27 cellular contexts compared by ENCODE assay signal in genomic region chr16:68574479-68574878, GRCh38.
"Had no signal": no experiment of that assay in that cellular context is flagged by ENCODE, and none has a peak within 500 bp of the region (broad histone marks: within the 10 kb centered on the region; RNA-seq: fewer than 3 reads in every experiment).

No MANE protein-coding gene starts in this region.

- DNase-seq: activated CD4-positive, alpha-beta memory T cell treated with anti-CD3 and anti-CD28 coated beads for 36 hours; activated CD4-positive, alpha-beta T cell treated with anti-CD3 and anti-CD28 coated beads for 36 hours; activated CD4-positive, alpha-beta T cell treated with anti-CD3 and anti-CD28 coated beads, Interleukin-2, amount 10 ng/mL, durations not matched to agents 24 days and 14 days; activated CD4-positive, CD25-positive, alpha-beta regulatory T cell; activated CD4-positive, CD25-positive, alpha-beta regulatory T cell treated with anti-CD3 and anti-CD28 coated beads, Interleukin-2, amount 50 U/mL, for 72 hours; activated CD8-positive, alpha-beta memory T cell treated with anti-CD3 and anti-CD28 coated beads, Interleukin-2, amount 10 ng/mL, durations not matched to agents 7 days and 5 days; activated CD8-positive, alpha-beta memory T cell treated with anti-CD3 and anti-CD28 coated beads, Interleukin-2, amount 50 U/mL, for 4 hours; activated CD8-positive, alpha-beta T cell treated with anti-CD3 and anti-CD28 coated beads, Interleukin-2, amount 10 ng/mL, durations not matched to agents 7 days and 5 days; activated effector memory CD4-positive, alpha-beta T cell treated with anti-CD3 and anti-CD28 coated beads, Interleukin-2, amount 50 U/mL, for 16 hours; activated naive CD4-positive, alpha-beta T cell treated with anti-CD3 and anti-CD28 coated beads for 36 hours; activated naive CD8-positive, alpha-beta T cell treated with anti-CD3 and anti-CD28 coated beads, Interleukin-2, amount 10 ng/mL, durations not matched to agents 7 days and 5 days; activated T-cell treated with anti-CD3 and anti-CD28 coated beads, Interleukin-2, amount 50 U/mL, for 1 hour; activated T-cell treated with anti-CD3 and anti-CD28 coated beads, Interleukin-2, amount 50 U/mL, for 48 hours; amniotic stem cell; anterior cingulate cortex; brain microvascular endothelial cell; caudate nucleus; cerebellar nuclear complex; colonic mucosa; effector CD8-positive, alpha-beta T cell; erythroblast; foreskin fibroblast; head of caudate nucleus; T-helper 2 cell had no signal

- ATAC-seq: activated CD4-positive, alpha-beta T cell treated with anti-CD3 and anti-CD28 coated beads for 36 hours; activated CD8-positive, alpha-beta memory T cell treated with anti-CD3 and anti-CD28 coated beads, Interleukin-2, amount 10 ng/mL, durations not matched to agents 7 days and 5 days; activated CD8-positive, alpha-beta T cell treated with anti-CD3 and anti-CD28 coated beads, Interleukin-2, amount 10 ng/mL, durations not matched to agents 7 days and 5 days had no signal

- H3K4me3 Mint-ChIP-seq: activated CD4-positive, alpha-beta memory T cell treated with anti-CD3 and anti-CD28 coated beads for 36 hours; activated CD4-positive, alpha-beta T cell treated with anti-CD3 and anti-CD28 coated beads for 36 hours; activated CD4-positive, alpha-beta T cell treated with anti-CD3 and anti-CD28 coated beads, Interleukin-2, amount 10 ng/mL, durations not matched to agents 24 days and 14 days; activated CD8-positive, alpha-beta memory T cell treated with anti-CD3 and anti-CD28 coated beads, Interleukin-2, amount 10 ng/mL, durations not matched to agents 7 days and 5 days; activated CD8-positive, alpha-beta T cell treated with anti-CD3 and anti-CD28 coated beads, Interleukin-2, amount 10 ng/mL, durations not matched to agents 7 days and 5 days; activated naive CD4-positive, alpha-beta T cell treated with anti-CD3 and anti-CD28 coated beads for 36 hours; activated naive CD4-positive, alpha-beta T cell treated with anti-CD3 and anti-CD28 coated beads, Interleukin-2, amount 50 U/mL, for 24 hours; activated naive CD8-positive, alpha-beta T cell treated with anti-CD3 and anti-CD28 coated beads, Interleukin-2, amount 10 ng/mL, durations not matched to agents 7 days and 5 days; activated T-helper 1 cell treated with anti-CD3 and anti-CD28 coated beads, Interleukin-12 subunit alpha, Interleukin-12 subunit beta, Interleukin-2, Interleukin-4 antibody, amounts not matched to agents 30 ng/mL and 10 ng/mL and 1 ng/mL, durations not matched to agents 14 hours and 24 hours and 36 hours had no signal

- H3K27me3 Mint-ChIP-seq: activated CD4-positive, alpha-beta memory T cell treated with anti-CD3 and anti-CD28 coated beads for 36 hours; activated CD4-positive, alpha-beta T cell treated with anti-CD3 and anti-CD28 coated beads for 36 hours; activated CD4-positive, alpha-beta T cell treated with anti-CD3 and anti-CD28 coated beads, Interleukin-2, amount 10 ng/mL, durations not matched to agents 24 days and 14 days; activated CD8-positive, alpha-beta memory T cell treated with anti-CD3 and anti-CD28 coated beads, Interleukin-2, amount 10 ng/mL, durations not matched to agents 7 days and 5 days; activated naive CD4-positive, alpha-beta T cell treated with anti-CD3 and anti-CD28 coated beads, Interleukin-2, amount 50 U/mL, for 24 hours; activated naive CD8-positive, alpha-beta T cell treated with anti-CD3 and anti-CD28 coated beads, Interleukin-2, amount 10 ng/mL, durations not matched to agents 7 days and 5 days had no signal

- H3K4me1 ChIP-seq: colonic mucosa had no signal

- H3K27ac ChIP-seq: brain microvascular endothelial cell, colonic mucosa had no signal

- H3K4me3 ChIP-seq: colonic mucosa had no signal

- H3K27ac Mint-ChIP-seq: activated CD4-positive, alpha-beta memory T cell treated with anti-CD3 and anti-CD28 coated beads for 36 hours; activated CD4-positive, alpha-beta T cell treated with anti-CD3 and anti-CD28 coated beads for 36 hours; activated CD4-positive, alpha-beta T cell treated with anti-CD3 and anti-CD28 coated beads, Interleukin-2, amount 10 ng/mL, durations not matched to agents 24 days and 14 days; activated CD8-positive, alpha-beta memory T cell treated with anti-CD3 and anti-CD28 coated beads, Interleukin-2, amount 10 ng/mL, durations not matched to agents 7 days and 5 days; activated CD8-positive, alpha-beta T cell treated with anti-CD3 and anti-CD28 coated beads, Interleukin-2, amount 10 ng/mL, durations not matched to agents 7 days and 5 days; activated naive CD4-positive, alpha-beta T cell treated with anti-CD3 and anti-CD28 coated beads for 36 hours; activated naive CD4-positive, alpha-beta T cell treated with anti-CD3 and anti-CD28 coated beads, Interleukin-2, amount 50 U/mL, for 24 hours; activated naive CD8-positive, alpha-beta T cell treated with anti-CD3 and anti-CD28 coated beads, Interleukin-2, amount 10 ng/mL, durations not matched to agents 7 days and 5 days; activated T-helper 1 cell treated with anti-CD3 and anti-CD28 coated beads, Interleukin-12 subunit alpha, Interleukin-12 subunit beta, Interleukin-2, Interleukin-4 antibody, amounts not matched to agents 30 ng/mL and 10 ng/mL and 1 ng/mL, durations not matched to agents 14 hours and 24 hours and 36 hours; activated T-helper 2 cell treated with anti-CD3 and anti-CD28 coated beads, Interferon-gamma antibody, Interleukin-2, Interleukin-4, amounts not matched to agents 10 μg/mL and 5 μg/mL and 100 μg/mL, durations not matched to agents 14 hours and 24 hours and 36 hours had no signal

- H3K27me3 ChIP-seq: brain microvascular endothelial cell, colonic mucosa had no signal

- H3K4me1 Mint-ChIP-seq: activated CD4-positive, alpha-beta T cell treated with anti-CD3 and anti-CD28 coated beads for 36 hours; activated CD4-positive, alpha-beta T cell treated with anti-CD3 and anti-CD28 coated beads, Interleukin-2, amount 10 ng/mL, durations not matched to agents 24 days and 14 days; activated CD8-positive, alpha-beta memory T cell treated with anti-CD3 and anti-CD28 coated beads, Interleukin-2, amount 10 ng/mL, durations not matched to agents 7 days and 5 days; activated naive CD4-positive, alpha-beta T cell treated with anti-CD3 and anti-CD28 coated beads, Interleukin-2, amount 50 U/mL, for 24 hours; activated naive CD8-positive, alpha-beta T cell treated with anti-CD3 and anti-CD28 coated beads, Interleukin-2, amount 10 ng/mL, durations not matched to agents 7 days and 5 days had no signal

- H3K36me3 ChIP-seq: brain microvascular endothelial cell, colonic mucosa had no signal
